20 cellular contexts compared by ENCODE assay signal in the genomic region with DNA sequence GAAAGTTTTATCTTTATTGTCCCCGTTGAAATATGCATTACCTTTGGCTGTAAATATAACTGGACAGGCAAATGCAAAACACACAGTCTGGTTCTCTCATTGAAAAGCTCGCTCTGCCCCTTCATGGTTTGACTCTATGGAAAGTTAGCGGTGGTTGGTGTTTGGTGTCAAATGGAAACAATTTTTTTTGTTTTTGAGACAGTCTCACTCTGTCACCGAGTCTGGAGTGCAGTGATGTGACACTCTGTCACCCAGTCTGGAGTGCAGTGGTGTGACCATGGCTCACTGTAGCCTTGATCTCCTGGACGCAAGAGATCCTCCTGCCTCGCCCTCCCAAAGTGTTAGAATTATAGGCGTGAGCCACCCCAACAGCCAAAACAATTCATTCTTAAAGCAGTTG.
DNase-seq lines count a peak whose midpoint lies in the region; ATAC-seq and TF ChIP-seq lines count a peak whose summit lies in the region.
"Had no signal": no experiment of that assay in that cellular context is flagged by ENCODE, and none has a peak within 500 bp of the region (broad histone marks: within the 10 kb centered on the region; RNA-seq: fewer than 3 reads in every experiment).

No MANE protein-coding gene starts in this region.

- peak overlapping the region; percentile 66 for H3K27ac ChIP-seq in OCI-LY1 (ENCODE audit: low read depth, low read length, poor library complexity, severe bottlenecking)
- no peak overlapping the region for H3K27ac ChIP-seq in trophoblast cell (ENCODE audit: low read depth, low read length)
- H3K27ac ChIP-seq in effector memory CD4-positive, alpha-beta T cell (ENCODE audit: insufficient read depth, low read length, poor library complexity, severe bottlenecking): no peak overlapping the region

- DNase-seq in stimulated activated naive CD8-positive, alpha-beta T cell treated with anti-CD3 and anti-CD28 coated beads, Interleukin-15, Interleukin-2, amounts not matched to agents 100 U/mL and 50 U/mL, for 24 hours: no peak
- DNase-seq in stimulated activated naive CD8-positive, alpha-beta T cell treated with anti-CD3 and anti-CD28 coated beads, Interleukin-15, amount 100 ng/mL, for 72 hours: no peak
- DNase-seq in trophoblast cell: no peak
- DNase-seq in effector memory CD4-positive, alpha-beta T cell: no peak
- DNase-seq in occipital lobe (lab: John Stamatoyannopoulos, UW): no peak
- DNase-seq: BE2C; CD4-positive, CD25-positive, alpha-beta regulatory T cell; EL; GF-D8; NCI-H1105; NCI-H146; NCI-H2029; NCI-H2227 treated with DMSO at 0.1 percent for 48 hours; NCI-H510A; NCI-H748 treated with DMSO at 0.1 percent for 48 hours; SIG-M5; SK-N-SH had no signal

- no peaks in the 10 kb centered on the region for H3K9me3 Mint-ChIP-seq in stimulated activated naive CD8-positive, alpha-beta T cell treated with anti-CD3 and anti-CD28 coated beads, Interleukin-15, amount 100 ng/mL, for 72 hours
- H3K9me3 Mint-ChIP-seq: CD4-positive, CD25-positive, alpha-beta regulatory T cell; IgD-negative memory B cell had no signal

- peak overlapping the region; percentile 92 for H3K18ac ChIP-seq in trophoblast cell (ENCODE audit: low read length)

- peak; percentile 71 for ATAC-seq in stimulated activated naive CD8-positive, alpha-beta T cell treated with anti-CD3 and anti-CD28 coated beads, Interleukin-15, Interleukin-2, amounts not matched to agents 100 U/mL and 50 U/mL, for 24 hours
- no peak for ATAC-seq in stimulated activated naive CD8-positive, alpha-beta T cell treated with anti-CD3 and anti-CD28 coated beads, Interleukin-15, amount 100 ng/mL, for 72 hours
- no peak for ATAC-seq in HG03097 (IDR thresholded peaks at IDR 0.05; ENCODE audit: low FRiP score, unreplicated experiment)

- no peaks in the 10 kb centered on the region for H3K9me2 ChIP-seq in OCI-LY1 (ENCODE audit: low read depth, low read length)
- H3K9me2 ChIP-seq: SK-N-SH had no signal

- H2AK5ac ChIP-seq in trophoblast cell (ENCODE audit: low read length): no peak overlapping the region

- H3K4me2 ChIP-seq in OCI-LY1 (ENCODE audit: low read length) (peak overlapping the region; percentile 5; the same call in 1 of the 2 replicates), trophoblast cell (ENCODE audit: low read length) (no peak overlapping the region)
- H3K4me2 ChIP-seq: SK-N-SH had no signal

- peaks cover 23% of the 10 kb centered on the region for H3K4me1 Mint-ChIP-seq in stimulated activated naive CD8-positive, alpha-beta T cell treated with anti-CD3 and anti-CD28 coated beads, Interleukin-15, amount 100 ng/mL, for 72 hours

- H2BK12ac ChIP-seq in trophoblast cell (ENCODE audit: low read length): no peak overlapping the region

- H3F3A ChIP-seq in OCI-LY1 (ENCODE audit: insufficient read depth, low read length): no peaks in the 10 kb centered on the region

- H3K9ac ChIP-seq in OCI-LY1 (ENCODE audit: low read length) (no peak overlapping the region), trophoblast cell (ENCODE audit: low read length) (no peak overlapping the region)
- H3K9ac ChIP-seq: SK-N-SH had no signal

- H3K14ac ChIP-seq in trophoblast cell (ENCODE audit: low read length): no peak overlapping the region

- H3K27ac Mint-ChIP-seq in stimulated activated naive CD8-positive, alpha-beta T cell treated with anti-CD3 and anti-CD28 coated beads, Interleukin-15, amount 100 ng/mL, for 72 hours: no peak overlapping the region
- H3K27ac Mint-ChIP-seq: CD4-positive, CD25-positive, alpha-beta regulatory T cell; IgD-negative memory B cell had no signal

- H3K36me3 ChIP-seq in OCI-LY1 (ENCODE audit: insufficient read depth, low read length): 0 out of 2 replicates have a peak, but pooled peaks cover 4% of the 10 kb centered on the region
- no peaks in the 10 kb centered on the region for H3K36me3 ChIP-seq in trophoblast cell (ENCODE audit: control insufficient read depth in 1 of 2, insufficient read depth in 2 of 2, low read length in 2 of 2)
- H3K36me3 ChIP-seq in effector memory CD4-positive, alpha-beta T cell (ENCODE audit: control insufficient read depth, insufficient read depth, low read length): no peaks in the 10 kb centered on the region
- H3K36me3 ChIP-seq: BE2C had no signal

- H3K4me3 Mint-ChIP-seq in stimulated activated naive CD8-positive, alpha-beta T cell treated with anti-CD3 and anti-CD28 coated beads, Interleukin-15, amount 100 ng/mL, for 72 hours: no peak overlapping the region
- H3K4me3 Mint-ChIP-seq: CD4-positive, CD25-positive, alpha-beta regulatory T cell had no signal

- H2BK5ac ChIP-seq in trophoblast cell (ENCODE audit: low read depth, low read length, poor library complexity): no peak overlapping the region

- H2BK120ac ChIP-seq in trophoblast cell (ENCODE audit: insufficient read depth, low read length, poor library complexity): no peak overlapping the region

- no peaks in the 10 kb centered on the region for H3K27me3 ChIP-seq in OCI-LY1 (ENCODE audit: insufficient read depth, low read length)
- no peaks in the 10 kb centered on the region for H3K27me3 ChIP-seq in trophoblast cell (ENCODE audit: insufficient read depth, low read length)
- H3K27me3 ChIP-seq in effector memory CD4-positive, alpha-beta T cell (replicated peaks; ENCODE audit: control insufficient read depth, insufficient read depth, low read length, poor library complexity, severe bottlenecking): no peaks in the 10 kb centered on the region
- H3K27me3 ChIP-seq: BE2C had no signal

- H3K9me3 ChIP-seq in OCI-LY1 (ENCODE audit: low read length) (no peaks in the 10 kb centered on the region), trophoblast cell (ENCODE audit: insufficient read depth, low read depth, low read length) (no peaks in the 10 kb centered on the region)
- H3K9me3 ChIP-seq in effector memory CD4-positive, alpha-beta T cell (ENCODE audit: control insufficient read depth, low read length): no peaks in the 10 kb centered on the region
- H3K9me3 ChIP-seq: BE2C, SK-N-SH had no signal

- peaks cover 28% of the 10 kb centered on the region for H3K4me1 ChIP-seq in OCI-LY1 (ENCODE audit: insufficient read depth, low read length, severe bottlenecking)
- H3K4me1 ChIP-seq in trophoblast cell (ENCODE audit: control insufficient read depth in 1 of 2, insufficient read depth in 2 of 2, low read length in 2 of 2): peaks cover 17 to 29% of the 10 kb centered on the region in 2 experiments
- H3K4me1 ChIP-seq in effector memory CD4-positive, alpha-beta T cell (ENCODE audit: control insufficient read depth, insufficient read depth, low read length, poor library complexity, severe bottlenecking): peaks cover 3% of the 10 kb centered on the region

- H2AFZ ChIP-seq in OCI-LY1 (ENCODE audit: low read length) (no peak overlapping the region), trophoblast cell (ENCODE audit: insufficient read depth, low read length, poor library complexity) (no peak overlapping the region)

- WGBS in trophoblast cell (ENCODE audit: extremely low coverage, insufficient coverage, insufficient read length): no CpG with 5 or more reads among the region's 7 CpGs

- H3K79me2 ChIP-seq in OCI-LY1 (ENCODE audit: insufficient read depth, low read length) (no peaks in the 10 kb centered on the region), trophoblast cell (ENCODE audit: control insufficient read depth, insufficient read depth, low read length, poor library complexity) (peaks cover 2% of the 10 kb centered on the region)

- H3K23ac ChIP-seq in trophoblast cell (ENCODE audit: low read length): no peak overlapping the region

- H4K12ac ChIP-seq in trophoblast cell (ENCODE audit: low read depth, low read length): no peak overlapping the region

- H4K20me1 ChIP-seq in OCI-LY1 (ENCODE audit: insufficient read depth, low read length): no peaks in the 10 kb centered on the region

- H4K8ac ChIP-seq in trophoblast cell (ENCODE audit: low read depth, low read length): no peak overlapping the region

- H3K4me3 ChIP-seq in OCI-LY1 (ENCODE audit: low read depth, low read length, poor library complexity, severe bottlenecking): no peak overlapping the region
- no peak overlapping the region for H3K4me3 ChIP-seq in trophoblast cell (ENCODE audit: low read depth, low read length)
- no peak overlapping the region for H3K4me3 ChIP-seq in effector memory CD4-positive, alpha-beta T cell (ENCODE audit: insufficient read depth, low read depth, low read length, poor library complexity, severe bottlenecking)

- no peaks in the 10 kb centered on the region for H3K27me3 Mint-ChIP-seq in stimulated activated naive CD8-positive, alpha-beta T cell treated with anti-CD3 and anti-CD28 coated beads, Interleukin-15, amount 100 ng/mL, for 72 hours
- H3K27me3 Mint-ChIP-seq: CD4-positive, CD25-positive, alpha-beta regulatory T cell; IgD-negative memory B cell had no signal

- TF ChIP-seq CTCF in OCI-LY1 (IDR thresholded peaks at IDR 0.05; ENCODE audit: low read length): no peak

- peaks cover 3% of the 10 kb centered on the region for H3K79me1 ChIP-seq in trophoblast cell (ENCODE audit: low read length)

- H3K4ac ChIP-seq in trophoblast cell (ENCODE audit: low read depth, low read length): no peak overlapping the region

- H4K91ac ChIP-seq in trophoblast cell (ENCODE audit: low read depth, low read length): peak overlapping the region; percentile 30
